In genomic region chr6:170107606-170108222, GRCh38 we compare ENCODE assay signal across 22 cellular contexts.
A peak's percentile ranks its signal among the peaks of the same experiment; 100 is the strongest.
DNase-seq lines count a peak whose midpoint lies in the region; ATAC-seq and TF ChIP-seq lines count a peak whose summit lies in the region.
"Had no signal": no experiment of that assay in that cellular context is flagged by ENCODE, and none has a peak within 500 bp of the region (broad histone marks: within the 10 kb centered on the region; RNA-seq: fewer than 3 reads in every experiment).

No MANE protein-coding gene starts in this region.

- H3K9me3 ChIP-seq in suprapubic skin = no peaks in the 10 kb centered on the region
- H3K9me3 ChIP-seq: A549, HAP-1, MG63 had no signal

- no peak for TF ChIP-seq EP300 in suprapubic skin (IDR thresholded peaks at IDR 0.05)

- peak; percentile 1 for DNase-seq in activated gamma-delta T cell treated with Interleukin-2 at 50 U/mL for 16 hours
- DNase-seq in activated gamma-delta T cell (lab: John Stamatoyannopoulos, UW) = no peak
- DNase-seq in coronary artery (ENCODE audit: low spot score) = peak; percentile 7
- peak; percentile 59 for DNase-seq in mesenteric fat pad (ENCODE audit: low spot score)
- DNase-seq in suprapubic skin (ENCODE audit: low spot score in 2 of 2) = peak; percentile 22 to 53
- no peak for DNase-seq in retina
- no peak for DNase-seq in activated naive CD4-positive, alpha-beta T cell treated with anti-CD3 and anti-CD28 coated beads, Interleukin-2, amount 50 U/mL, for 16 hours
- DNase-seq: DND-41, IMR-90, Karpas-422, MG63, NCI-H1092 treated with DMSO at 0.1 percent for 48 hours, NCI-H1694 treated with DMSO at 0.1 percent for 48 hours, NCI-H2107, NCI-H2227 treated with DMSO at 0.1 percent for 48 hours, NCI-H524 had no signal

- H3K36me3 ChIP-seq in suprapubic skin = no peaks in the 10 kb centered on the region
- H3K36me3 ChIP-seq: BLaER1 treated with 17β-estradiol and CSF1 and Interleukin-3, amounts not matched to agents 10 nM and 100 nM; HAP-1; MG63 had no signal

- no peak overlapping the region for H3K4me3 ChIP-seq in coronary artery
- H3K4me3 ChIP-seq in suprapubic skin = no peak overlapping the region
- H3K4me3 ChIP-seq: A549; BLaER1 treated with 17β-estradiol and CSF1 and Interleukin-3, amounts not matched to agents 10 nM and 100 nM; GM12878; HAP-1; MG63 had no signal

- TF ChIP-seq POLR2A in suprapubic skin (IDR thresholded peaks at IDR 0.05) = no peak

- H3K27ac ChIP-seq in coronary artery = no peak overlapping the region
- no peak overlapping the region for H3K27ac ChIP-seq in suprapubic skin
- H3K27ac ChIP-seq: A549; BLaER1 treated with 17β-estradiol and CSF1 and Interleukin-3, amounts not matched to agents 10 nM and 100 nM had no signal

- H3K4me1 ChIP-seq in suprapubic skin = no peaks in the 10 kb centered on the region
- H3K4me1 ChIP-seq: A549, HAP-1 had no signal

- TF ChIP-seq CTCF in coronary artery (IDR thresholded peaks at IDR 0.05) (no peak), suprapubic skin (IDR thresholded peaks at IDR 0.05) (no peak)

- WGBS in suprapubic skin = 96% methylated on average over 13 of the region's 13 CpGs

- H3K27me3 ChIP-seq in suprapubic skin = peaks cover 6% of the 10 kb centered on the region
- H3K27me3 ChIP-seq: BLaER1 treated with 17β-estradiol and CSF1 and Interleukin-3, amounts not matched to agents 10 nM and 100 nM; MG63 had no signal

- no peak for ATAC-seq in GM21723 (IDR thresholded peaks at IDR 0.05; ENCODE audit: unreplicated experiment)
- ATAC-seq: A549, GM12878, Panc1 had no signal

Comparison
In these comparisons a context has a peak if more than half of its experiments do, and no peak if none do; other contexts are left out.
1. DNase-seq: peak in activated gamma-delta T cell treated with Interleukin-2 at 50 U/mL for 16 hours (single experiment), coronary artery (single experiment), mesenteric fat pad (single experiment) and suprapubic skin (2 of 2); none in activated gamma-delta T cell (single experiment), retina (single experiment) and activated naive CD4-positive, alpha-beta T cell treated with anti-CD3 and anti-CD28 coated beads, Interleukin-2, amount 50 U/mL, for 16 hours (single experiment).